17 cellular contexts compared by ENCODE assay signal in genomic region chr5:158135682-158136176, GRCh38.
DNase-seq lines count a peak whose midpoint lies in the region; ATAC-seq lines count a peak whose summit lies in the region.
"Had no signal": no experiment of that assay in that cellular context is flagged by ENCODE, and none has a peak within 500 bp of the region (broad histone marks: within the 10 kb centered on the region; RNA-seq: fewer than 3 reads in every experiment).

No MANE protein-coding gene starts in this region.

- peaks cover 17 to 25% of the 10 kb centered on the region in 2 donors for H3K27me3 Mint-ChIP-seq in effector memory CD8-positive, alpha-beta T cell

- no peak overlapping the region for H3K4me3 Mint-ChIP-seq in effector memory CD8-positive, alpha-beta T cell
- H3K4me3 Mint-ChIP-seq: CD8-positive, alpha-beta T cell; memory B cell had no signal

- ATAC-seq in GM19324 (IDR thresholded peaks at IDR 0.05; ENCODE audit: low FRiP score, unreplicated experiment) (no peak), GM18517 (IDR thresholded peaks at IDR 0.05; ENCODE audit: unreplicated experiment) (no peak)
- ATAC-seq in effector memory CD8-positive, alpha-beta T cell (replicated peaks): no peak
- ATAC-seq: CD8-positive, alpha-beta T cell; SK-N-SH treated with all-trans-retinoic acid at 6 μM for 48 hours; stimulated activated naive CD8-positive, alpha-beta T cell treated with anti-CD3 and anti-CD28 coated beads, Interleukin-15, Interleukin-2, amounts not matched to agents 100 U/mL and 50 U/mL, for 24 hours had no signal

- H3K36me3 Mint-ChIP-seq in effector memory CD8-positive, alpha-beta T cell (ENCODE audit: insufficient read depth): no peaks in the 10 kb centered on the region
- H3K36me3 Mint-ChIP-seq: CD8-positive, alpha-beta T cell; memory B cell had no signal

- DNase-seq in COLO668 (lab: John Stamatoyannopoulos, UW; ENCODE audit: unreplicated experiment): peak; percentile 34
- DNase-seq in NCI-H1417 treated with DMSO at 0.1 percent for 48 hours (lab: John Stamatoyannopoulos, UW): peak; percentile 32
- peak; percentile 78 for DNase-seq in NCI-H82 (lab: John Stamatoyannopoulos, UW)
- peak; percentile 48 for DNase-seq in iPS DF 19.7 (ENCODE audit: low read depth, low spot score)
- no peak for DNase-seq in activated CD4-positive, alpha-beta T cell treated with anti-CD3 and anti-CD28 coated beads for 48 hours
- no peak for DNase-seq in effector memory CD8-positive, alpha-beta T cell
- DNase-seq: ACHN; activated CD8-positive, alpha-beta memory T cell treated with anti-CD3 and anti-CD28 coated beads for 24 hours; activated gamma-delta T cell; CD8-positive, alpha-beta T cell; GF-D8; NCI-H1105 treated with DMSO at 0.1 percent for 48 hours; stimulated activated naive CD8-positive, alpha-beta T cell treated with anti-CD3 and anti-CD28 coated beads, Interleukin-15, Interleukin-2, amounts not matched to agents 100 U/mL and 50 U/mL, for 24 hours had no signal

- H3K4me1 Mint-ChIP-seq in effector memory CD8-positive, alpha-beta T cell (ENCODE audit: low read depth in 2 of 2): no peaks in the 10 kb centered on the region

- H3K27ac Mint-ChIP-seq in effector memory CD8-positive, alpha-beta T cell: no peak overlapping the region
- H3K27ac Mint-ChIP-seq: CD8-positive, alpha-beta T cell; memory B cell had no signal

- H3K9me3 Mint-ChIP-seq in effector memory CD8-positive, alpha-beta T cell: no peaks in the 10 kb centered on the region
- H3K9me3 Mint-ChIP-seq: CD8-positive, alpha-beta T cell; memory B cell had no signal

Comparison
In these comparisons a context has a peak if more than half of its experiments do, and no peak if none do; other contexts are left out.
1. DNase-seq: peak in COLO668 (single experiment), NCI-H1417 treated with DMSO at 0.1 percent for 48 hours (single experiment), NCI-H82 (single experiment) and iPS DF 19.7 (single experiment); none in activated CD4-positive, alpha-beta T cell treated with anti-CD3 and anti-CD28 coated beads for 48 hours (single experiment) and effector memory CD8-positive, alpha-beta T cell (0 of 3).